18 cellular contexts compared by ENCODE assay signal in genomic region chr5:37568018-37568753, GRCh38.
"Had no signal": no experiment of that assay in that cellular context is flagged by ENCODE, and none has a peak within 500 bp of the region (broad histone marks: within the 10 kb centered on the region; RNA-seq: fewer than 3 reads in every experiment).

No MANE protein-coding gene starts in this region.

- H3K4me1 ChIP-seq: foreskin keratinocyte, heart left ventricle, suprapubic skin, thyroid gland, upper lobe of left lung, uterus had no signal

- H3K36me3 ChIP-seq: heart left ventricle, neutrophil, suprapubic skin, thyroid gland, upper lobe of left lung, uterus had no signal

- H3K4me3 ChIP-seq: heart left ventricle, smooth muscle cell, suprapubic skin, thyroid gland, upper lobe of left lung, uterus had no signal

- H3K27me3 ChIP-seq: foreskin keratinocyte, heart left ventricle, neutrophil, suprapubic skin, thyroid gland, upper lobe of left lung, uterus had no signal

- DNase-seq: dermis blood vessel endothelial cell; foreskin keratinocyte; heart left ventricle; hypothalamus; kidney glomerular epithelial cell; mammary epithelial cell; naive thymus-derived CD8-positive, alpha-beta T cell; posterior cingulate gyrus; right cardiac atrium; stimulated activated CD4-positive, alpha-beta T cell treated with anti-CD3 and anti-CD28 coated beads, Interleukin-2, amount 100 ng/mL, for 48 hours; stimulated activated naive CD4-positive, alpha-beta T cell treated with Interleukin-2 at 50 U/mL for 16 hours; thyroid gland; upper lobe of left lung; uterus had no signal

- ATAC-seq: foreskin keratinocyte; heart left ventricle; left lobe of liver; naive thymus-derived CD8-positive, alpha-beta T cell; right cardiac atrium had no signal

- H3K27ac ChIP-seq: foreskin keratinocyte, heart left ventricle, suprapubic skin, thyroid gland, upper lobe of left lung, uterus had no signal

- H3K9me3 ChIP-seq: heart left ventricle, neutrophil, suprapubic skin, thyroid gland, upper lobe of left lung, uterus had no signal
